Comparison of ENCODE assay signal across 10 cellular contexts in the genomic region with DNA sequence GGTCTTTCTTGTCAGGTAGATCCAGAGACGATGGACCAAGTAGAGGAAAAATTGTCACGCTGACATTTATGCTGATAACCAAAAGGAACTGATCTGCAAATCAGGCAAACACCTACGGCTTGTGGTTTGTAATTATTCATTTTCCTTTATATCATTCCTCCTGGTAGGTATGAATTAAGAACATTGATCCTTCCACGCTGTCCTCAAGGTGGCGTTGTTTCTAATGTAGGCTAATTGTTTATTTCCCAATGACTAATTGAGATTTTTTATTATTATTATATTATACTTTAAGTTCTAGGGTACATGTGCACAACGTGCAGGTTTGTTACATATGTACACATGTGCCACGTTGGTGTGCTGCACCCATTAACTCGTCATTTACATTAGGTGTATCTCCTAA. TPM values are rescaled to one million over a fixed set of nuclear protein-coding genes. Genes with fewer than 3 reads are reported as not detected.
DNase-seq lines count a peak whose midpoint lies in the region; ATAC-seq, FAIRE-seq and TF ChIP-seq lines count a peak whose summit lies in the region.
"Not testable (repeated sequence)": the region's sequence is repeated elsewhere in the genome, so short reads cannot be mapped to it uniquely, and the experiment has no call there.
"Had no signal": no experiment of that assay in that cellular context is flagged by ENCODE, and none has a peak within 500 bp of the region (broad histone marks: within the 10 kb centered on the region; RNA-seq: fewer than 3 reads in every experiment).

No MANE protein-coding gene starts in this region.

- peak; percentile 42 for TF ChIP-seq CTCF in 22Rv1 (IDR thresholded peaks at IDR 0.05)
- peak; percentile 39 for TF ChIP-seq CTCF in GM06990 (IDR thresholded peaks at IDR 0.05; ENCODE audit: insufficient read depth, low read length, poor library complexity, severe bottlenecking)
- TF ChIP-seq CTCF in LNCaP clone FGC (IDR thresholded peaks at IDR 0.05; ENCODE audit: control insufficient read depth, extremely low read depth, insufficient read depth) = peak; percentile 24; the same call in 1 of the 2 replicates
- peak; percentile 33 for TF ChIP-seq CTCF in OCI-LY3 (IDR thresholded peaks at IDR 0.05; ENCODE audit: low read depth, low read length)
- TF ChIP-seq CTCF in MCF 10A (IDR thresholded peaks at IDR 0.05; ENCODE audit: unreplicated experiment) = not testable (repeated sequence)
- TF ChIP-seq CTCF in foreskin keratinocyte (conservative IDR thresholded peaks at IDR 0.05) = peak; percentile 14

- not testable (repeated sequence) for H3K4me1 ChIP-seq in OCI-LY3 (ENCODE audit: low read length); foreskin keratinocyte

- CTCF ChIA-PET in MCF 10A (lab: Yijun Ruan, JAX) = not testable (repeated sequence)

- not testable (repeated sequence) for H3K27ac Mint-ChIP-seq in MCF 10A (ENCODE audit: low read depth, unreplicated experiment)

- H3K9me3 Mint-ChIP-seq in MCF 10A (ENCODE audit: unreplicated experiment) = not testable (repeated sequence)

- H3K27me3 ChIP-seq in GM06990 (replicated peaks; ENCODE audit: control insufficient read depth, insufficient read depth, low read length); OCI-LY3 (ENCODE audit: low read depth, low read length): not testable (repeated sequence)
- H3K27me3 ChIP-seq in foreskin keratinocyte = peaks cover 24% of the 10 kb centered on the region

- not testable (repeated sequence) for DNase-seq in GM06990 (ENCODE audit: extremely low read depth, insufficient read length); H54 (ENCODE audit: insufficient read length, low spot score); LNCaP clone FGC (ENCODE audit: low read depth); foreskin keratinocyte
- peak; percentile 18 for DNase-seq in MCF 10A (ENCODE audit: unreplicated experiment)

- peaks cover 46% of the 10 kb centered on the region for H3K27me3 Mint-ChIP-seq in MCF 10A (ENCODE audit: insufficient read depth, unreplicated experiment)

- intact Hi-C loops in MCF 10A (cut with micrococcal nuclease) = not testable (repeated sequence)

- TF ChIP-seq POLR2A in H54 (IDR thresholded peaks at IDR 0.05; ENCODE audit: low read depth, low read length) = not testable (repeated sequence)

- not testable (repeated sequence) for H3K36me3 Mint-ChIP-seq in MCF 10A (ENCODE audit: insufficient read depth, unreplicated experiment)

- not testable (repeated sequence) for H3K9me3 ChIP-seq in OCI-LY3 (ENCODE audit: insufficient read depth, low read length)

- POLR2A ChIA-PET in MCF 10A (lab: Yijun Ruan, JAX) = not testable (repeated sequence)

- not testable (repeated sequence) for H3K4me2 ChIP-seq in OCI-LY3 (ENCODE audit: low read length)

- not testable (repeated sequence) for ATAC-seq in foreskin keratinocyte

- FAIRE-seq in H54 (lab: Jason Lieb, UNC) = peak; percentile 65

- H3K9ac ChIP-seq in OCI-LY3 (ENCODE audit: low read length) = not testable (repeated sequence)

- H3K36me3 ChIP-seq in GM06990 (ENCODE audit: control insufficient read depth, insufficient read depth, low read length); OCI-LY3 (replicated peaks; ENCODE audit: low read depth, low read length): not testable (repeated sequence)

- H4K20me1 ChIP-seq in OCI-LY3 (ENCODE audit: insufficient read depth, low read length) = not testable (repeated sequence)

- not testable (repeated sequence) for H3K79me2 ChIP-seq in OCI-LY3 (ENCODE audit: low read length)

- H2AFZ ChIP-seq in OCI-LY3 (ENCODE audit: low read depth, low read length) = not testable (repeated sequence)

- H3K4me3 Mint-ChIP-seq in MCF 10A (ENCODE audit: unreplicated experiment) = not testable (repeated sequence)

- not testable (repeated sequence) for H3K4me3 ChIP-seq in GM06990 (replicated peaks; ENCODE audit: low read depth, low read length); LNCaP clone FGC (ENCODE audit: low read depth, low read length); OCI-LY3 (ENCODE audit: low read length)

- not testable (repeated sequence) for H3K27ac ChIP-seq in 22Rv1; OCI-LY3 (ENCODE audit: low read length); foreskin keratinocyte

- not testable (repeated sequence) for H3K4me1 Mint-ChIP-seq in MCF 10A (ENCODE audit: insufficient read depth, unreplicated experiment)

- BruUV-seq in MCF 10A (replicated peaks; lab: Mats Ljungman, UMichigan) = not testable (repeated sequence)

RNA-seq across cellular contexts. Expression of a gene that starts 33.3 kb away (rescaled TPM):
- not detected in 2 replicates for total RNA-seq in MCF 10A (2022)
- total RNA-seq in foreskin keratinocyte = not detected in 2 replicates
- not detected in 2 replicates for polyA plus RNA-seq in foreskin keratinocyte
- total RNA-seq: T-helper 17 cell had no signal
- polyA plus RNA-seq: AG04450, IgD-negative memory B cell had no signal
